ENCODE assay signal across 15 cellular contexts in genomic region chr3:122985539-122985938, GRCh38. TPM values are rescaled to one million over a fixed set of nuclear protein-coding genes. Genes with fewer than 3 reads are reported as not detected.
DNase-seq lines count a peak whose midpoint lies in the region; ATAC-seq and TF ChIP-seq lines count a peak whose summit lies in the region.
"Had no signal": no experiment of that assay in that cellular context is flagged by ENCODE, and none has a peak within 500 bp of the region (broad histone marks: within the 10 kb centered on the region; RNA-seq: fewer than 3 reads in every experiment).

No MANE protein-coding gene starts in this region.

- POLR2A ChIA-PET in WTC11 (lab: Charles Lee), result no interaction called here

- no peak overlapping the region for H2AFZ ChIP-seq in neural progenitor cell (replicated peaks)

- peaks cover 74% of the 10 kb centered on the region for H3K4me1 Mint-ChIP-seq in WTC11
- peaks cover 93% of the 10 kb centered on the region for H3K4me1 Mint-ChIP-seq in neural progenitor cell
- H3K4me1 Mint-ChIP-seq in glutamatergic neuron (ENCODE audit: low read depth, unreplicated experiment), result peaks cover 69% of the 10 kb centered on the region

- H3K27ac Mint-ChIP-seq in WTC11 (no peak overlapping the region), neural progenitor cell (peak overlapping the region; percentile 99), glutamatergic neuron (ENCODE audit: unreplicated experiment) (no peak overlapping the region)
- H3K27ac Mint-ChIP-seq: CD4-positive, alpha-beta T cell had no signal

- H3K9ac ChIP-seq in iPS-20b (ENCODE audit: low read depth, low read length) (peak overlapping the region; percentile 49; the same call in 1 of the 2 replicates), neural progenitor cell (no peak overlapping the region)

- no peak overlapping the region for H3K4me3 ChIP-seq in H7 (ENCODE audit: insufficient read depth, low read depth, low read length)
- no peak overlapping the region for H3K4me3 ChIP-seq in iPS-20b (ENCODE audit: low read length)
- H3K4me3 ChIP-seq in neural progenitor cell, result no peak overlapping the region
- H3K4me3 ChIP-seq: A549, HAP-1 had no signal

- CTCF ChIA-PET in WTC11 (lab: Charles Lee), result interaction anchor here (0.8 to 2.0 kb wide), 4 partner anchors 10 to 59 kb away, joined by 3 to 11 read pairs (median 4); no protein-coding TSS in a partner anchor

- H3K4me1 ChIP-seq in iPS-20b (ENCODE audit: insufficient read depth, low read length) (peaks cover 58% of the 10 kb centered on the region), neural progenitor cell (peaks cover 69% of the 10 kb centered on the region)
- H3K4me1 ChIP-seq: A549, HAP-1 had no signal

- H3K36me3 Mint-ChIP-seq in WTC11, result no peaks in the 10 kb centered on the region
- peaks cover 3% of the 10 kb centered on the region for H3K36me3 Mint-ChIP-seq in neural progenitor cell
- H3K36me3 Mint-ChIP-seq in glutamatergic neuron (ENCODE audit: unreplicated experiment), result no peaks in the 10 kb centered on the region

- H3K36me3 ChIP-seq in H7 (replicated peaks; ENCODE audit: control insufficient read depth, insufficient read depth, low read length), result no peaks in the 10 kb centered on the region
- H3K36me3 ChIP-seq in iPS-20b (ENCODE audit: insufficient read depth, low read depth, low read length), result no peaks in the 10 kb centered on the region
- no peaks in the 10 kb centered on the region for H3K36me3 ChIP-seq in neural progenitor cell
- H3K36me3 ChIP-seq: BE2C, HAP-1 had no signal

- DNase-seq in H7 (peak; percentile 81), WTC11 (ENCODE audit: low spot score) (no peak), neural progenitor cell (ENCODE audit: low spot score) (peak; percentile 50), H4 (ENCODE audit: low spot score) (no peak), C1 segment of cervical spinal cord (lab: John Stamatoyannopoulos, UW) (no peak), glutamatergic neuron (no peak)
- DNase-seq: BE2C; Calu3; CD4-positive, alpha-beta T cell; DMS 273 treated with DMSO at 0.1 percent for 48 hours; DMS79 had no signal

- H3K9me3 ChIP-seq in iPS-20b (ENCODE audit: insufficient read depth, low read depth, low read length), result no peaks in the 10 kb centered on the region
- H3K9me3 ChIP-seq in neural progenitor cell (ENCODE audit: low read depth), result no peaks in the 10 kb centered on the region
- H3K9me3 ChIP-seq: A549, BE2C, HAP-1 had no signal

- H3K27me3 Mint-ChIP-seq in WTC11 (ENCODE audit: low read depth) (no peaks in the 10 kb centered on the region), neural progenitor cell (ENCODE audit: insufficient read depth, low read depth) (no peaks in the 10 kb centered on the region), glutamatergic neuron (ENCODE audit: unreplicated experiment) (peaks cover 23% of the 10 kb centered on the region)

- H3K79me2 ChIP-seq in neural progenitor cell (ENCODE audit: low read depth), result no peaks in the 10 kb centered on the region

- H3K4me3 Mint-ChIP-seq in WTC11, result no peak overlapping the region
- H3K4me3 Mint-ChIP-seq in neural progenitor cell, result peak overlapping the region; percentile 2
- H3K4me3 Mint-ChIP-seq in glutamatergic neuron (ENCODE audit: unreplicated experiment), result no peak overlapping the region
- H3K4me3 Mint-ChIP-seq: CD4-positive, alpha-beta T cell had no signal

- ATAC-seq in WTC11, result peak; percentile 38
- ATAC-seq: A549 had no signal

- H3K27me3 ChIP-seq in H7 (ENCODE audit: control insufficient read depth, insufficient read depth, low read length) (peaks cover 2% of the 10 kb centered on the region; the same call in 1 of the 2 replicates), iPS-20b (ENCODE audit: insufficient read depth, low read length) (no peaks in the 10 kb centered on the region), neural progenitor cell (no peaks in the 10 kb centered on the region)

- H3K9me3 Mint-ChIP-seq in WTC11, result no peaks in the 10 kb centered on the region
- no peaks in the 10 kb centered on the region for H3K9me3 Mint-ChIP-seq in neural progenitor cell
- peaks cover 31% of the 10 kb centered on the region for H3K9me3 Mint-ChIP-seq in glutamatergic neuron (ENCODE audit: unreplicated experiment)
- H3K9me3 Mint-ChIP-seq: CD4-positive, alpha-beta T cell had no signal

- H3K27ac ChIP-seq in iPS-20b (ENCODE audit: low read length) (peak overlapping the region; percentile 6), neural progenitor cell (no peak overlapping the region)
- H3K27ac ChIP-seq: A549 had no signal

- H4K20me1 ChIP-seq in neural progenitor cell (ENCODE audit: low read depth), result peaks cover 17% of the 10 kb centered on the region

- H3F3A ChIP-seq in neural progenitor cell (ENCODE audit: low read depth), result peaks cover 57% of the 10 kb centered on the region

- TF ChIP-seq CTCF in WTC11 (IDR thresholded peaks at IDR 0.05) (no peak), neural progenitor cell (IDR thresholded peaks at IDR 0.05) (no peak), glutamatergic neuron (IDR thresholded peaks at IDR 0.05; ENCODE audit: partially characterized antibody, unreplicated experiment) (no peak)

- H3K4me2 ChIP-seq in neural progenitor cell, result peak overlapping the region; percentile 70
- H3K4me2 ChIP-seq: A549 had no signal

TF ChIP-seq in WTC11, 78 proteins besides CTCF, POLR2A, EP300 and RAD21:
- no peak for TF ChIP-seq SMAD3 (CRISPR knock-in tag; IDR thresholded peaks at IDR 0.05; ENCODE audit: borderline replicate concordance)
- no peak for TF ChIP-seq E2F1 (CRISPR knock-in tag; IDR thresholded peaks at IDR 0.05)
- no peak for TF ChIP-seq ZNF671 (CRISPR knock-in tag; IDR thresholded peaks at IDR 0.05)
- TF ChIP-seq JUN (CRISPR knock-in tag; IDR thresholded peaks at IDR 0.05), result no peak
- no peak for TF ChIP-seq ZNF396 (CRISPR knock-in tag; IDR thresholded peaks at IDR 0.05; ENCODE audit: borderline replicate concordance)
- no peak for TF ChIP-seq JAZF1 (CRISPR knock-in tag; IDR thresholded peaks at IDR 0.05)
- TF ChIP-seq FOXJ3 (CRISPR knock-in tag; IDR thresholded peaks at IDR 0.05; ENCODE audit: borderline replicate concordance), result no peak
- TF ChIP-seq ERG (CRISPR knock-in tag; IDR thresholded peaks at IDR 0.05), result no peak
- TF ChIP-seq ZNF219 (CRISPR knock-in tag; IDR thresholded peaks at IDR 0.05; ENCODE audit: borderline replicate concordance), result no peak

RNA-seq across cellular contexts. Expression of gene SEMA5B, which starts 42.0 kb away (rescaled TPM):
- 16.4 and 22.4 TPM in 2 replicates for total RNA-seq in H7 (2014; rRNA removed; shearing (Covaris generic))
- total RNA-seq in WTC11 (2021) (20.4 to 22.0 TPM (median 20.7 TPM) in 3 replicates), neural progenitor cell (ENCODE audit: low replicate concordance) (10.1 and 25.6 TPM in 2 replicates), glutamatergic neuron (ENCODE audit: unreplicated experiment) (61.1 TPM)
- total RNA-seq in H4 (2014; rRNA removed; shearing (Covaris generic)), result not detected in 2 replicates
- total RNA-seq: Calu3, HT1080 had no signal

Comparison
In these comparisons a context has a peak if more than half of its experiments do, and no peak if none do; other contexts are left out.
1. DNase-seq: peak in H7 (single experiment) and neural progenitor cell (single experiment); none in WTC11 (single experiment), H4 (single experiment), C1 segment of cervical spinal cord (0 of 14) and glutamatergic neuron (single experiment).
2. RNA of gene SEMA5B, which starts 42.0 kb away (total RNA-seq): 61.1 TPM in glutamatergic neuron (single experiment), 16.4 to 22.4 TPM in H7, 20.4 to 22.0 TPM in WTC11 and 10.1 to 25.6 TPM in neural progenitor cell; not detected in H4; every median in the first group is over 10 times any median in the second.